In the genomic region with DNA sequence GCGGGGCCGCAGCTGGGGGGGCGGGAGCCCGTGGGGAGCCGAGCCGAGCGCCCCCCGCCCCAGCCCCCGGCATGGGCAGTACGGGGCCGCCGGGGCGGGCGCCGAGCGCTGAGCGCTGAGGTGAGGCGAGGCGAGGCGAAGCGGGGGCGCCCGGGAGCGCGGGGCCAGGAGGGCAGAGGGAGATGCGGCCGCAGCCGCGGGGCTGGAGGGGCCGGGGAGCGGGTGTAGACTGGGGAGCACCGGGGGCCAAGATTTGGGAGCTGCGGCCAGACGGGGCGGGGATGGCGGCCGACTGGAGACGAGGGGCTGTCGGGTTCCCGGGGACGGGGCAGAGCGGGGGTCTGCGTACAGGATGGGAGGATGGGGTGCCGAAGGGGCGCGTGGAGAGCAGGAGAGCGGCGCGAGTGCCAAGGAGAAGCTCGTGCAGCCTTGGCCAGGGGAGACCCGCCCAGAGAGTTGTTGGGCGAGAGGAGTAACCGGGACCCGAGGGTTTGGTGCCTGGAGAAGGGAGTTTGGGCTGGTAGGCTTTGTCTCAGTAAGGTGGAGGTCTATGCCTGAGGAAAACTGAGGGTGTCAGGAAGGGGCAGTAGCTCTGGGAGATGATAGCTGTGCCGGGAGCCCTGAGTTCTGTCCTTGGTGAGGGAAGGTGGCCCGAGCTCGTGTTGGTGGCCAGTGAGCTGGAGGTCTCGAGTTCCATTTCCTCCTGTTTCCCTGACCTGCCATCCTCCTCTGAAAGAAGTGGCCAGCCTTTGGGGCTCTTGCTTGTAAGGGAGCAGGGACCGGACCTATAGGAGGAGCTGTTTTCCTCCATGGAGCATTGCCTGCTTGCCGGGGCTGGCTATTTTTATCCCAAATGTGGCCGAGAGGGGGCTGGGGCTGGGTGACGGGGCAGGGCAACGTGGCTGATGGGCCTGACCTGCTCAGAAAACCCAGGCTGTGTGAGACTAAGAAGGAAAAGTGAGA, we compare ENCODE assay signal across 8 cellular contexts. TPM values are rescaled to one million over a fixed set of nuclear protein-coding genes. Genes with fewer than 3 reads are reported as not detected.
DNase-seq lines count a peak whose midpoint lies in the region; ATAC-seq and TF ChIP-seq lines count a peak whose summit lies in the region.

No MANE protein-coding gene starts in this region.

- no peaks in the 10 kb centered on the region for H3K9me3 Mint-ChIP-seq in activated T-cell treated with anti-CD3 and anti-CD28 coated beads, Interleukin-2, amount 50 U/mL, for 4 hours

- peak overlapping the region; percentile 76 for H2AFZ ChIP-seq in ACC112 (ENCODE audit: low read length, unreplicated experiment)

- peaks cover 2% of the 10 kb centered on the region for H3K36me3 Mint-ChIP-seq in activated T-cell treated with anti-CD3 and anti-CD28 coated beads, Interleukin-2, amount 50 U/mL, for 4 hours (ENCODE audit: insufficient read depth)

- peaks cover 46% of the 10 kb centered on the region for H3K4me1 Mint-ChIP-seq in activated T-cell treated with anti-CD3 and anti-CD28 coated beads, Interleukin-2, amount 50 U/mL, for 4 hours (ENCODE audit: low read depth)

- H3K79me2 ChIP-seq in ACC112 (ENCODE audit: control insufficient read depth, insufficient read depth, low read length, unreplicated experiment), result peaks cover 23% of the 10 kb centered on the region

- H3K4me1 ChIP-seq in ACC112 (ENCODE audit: control insufficient read depth, insufficient read depth, low read length, unreplicated experiment) (peaks cover 26% of the 10 kb centered on the region), muscle layer of duodenum (ENCODE audit: control insufficient read depth in 1 of 2, insufficient read depth in 2 of 2, low read length in 2 of 2) (peaks cover 18 to 35% of the 10 kb centered on the region in 2 donors), thymus (ENCODE audit: control insufficient read depth, insufficient read depth, low read length) (peaks cover 38% of the 10 kb centered on the region)

- H3K4me3 Mint-ChIP-seq in activated T-cell treated with anti-CD3 and anti-CD28 coated beads, Interleukin-2, amount 50 U/mL, for 4 hours, result peak overlapping the region; percentile 91

- H3K4me3 ChIP-seq in ACC112 (ENCODE audit: low read depth, low read length) (peak overlapping the region; percentile 92), GM06990 (replicated peaks; ENCODE audit: low read depth, low read length) (peak overlapping the region; percentile 86), fibroblast of mammary gland (ENCODE audit: control insufficient read depth, low read depth, low read length) (peak overlapping the region; percentile 72), muscle layer of duodenum (ENCODE audit: low read depth in 1 of 2, low read length in 2 of 2) (peak overlapping the region; percentile 81 to 92), thymus (ENCODE audit: low read length) (peak overlapping the region; percentile 88)

- DNase-seq in GM06990 (ENCODE audit: extremely low read depth, insufficient read length), result peak; percentile 41
- DNase-seq in NCI-H1930 (lab: John Stamatoyannopoulos, UW), result peak; percentile 47 to 65
- DNase-seq in activated T-cell treated with anti-CD3 and anti-CD28 coated beads, Interleukin-2, amount 50 U/mL, for 4 hours, result no peak
- DNase-seq in fibroblast of mammary gland (ENCODE audit: low read depth), result peak; percentile 88

- H3K9me3 ChIP-seq in muscle layer of duodenum (ENCODE audit: control insufficient read depth in 1 of 2, low read length in 2 of 2) (no peaks in the 10 kb centered on the region), thymus (ENCODE audit: control insufficient read depth) (no peaks in the 10 kb centered on the region)

- 1% methylated on average over 63 of the region's 63 CpGs for WGBS in thymus

- peak; percentile 12 to 16 for ATAC-seq in activated T-cell treated with anti-CD3 and anti-CD28 coated beads, Interleukin-2, amount 50 U/mL, for 4 hours
- ATAC-seq in GM21381 (IDR thresholded peaks at IDR 0.05; ENCODE audit: unreplicated experiment), result no peak

- H3K27ac ChIP-seq in ACC112 (ENCODE audit: low read depth, low read length), result peak overlapping the region; percentile 96
- peak overlapping the region; percentile 92 for H3K27ac ChIP-seq in muscle layer of duodenum (ENCODE audit: low read length)
- peak overlapping the region; percentile 75 for H3K27ac ChIP-seq in thymus (ENCODE audit: low read depth)

- no peaks in the 10 kb centered on the region; the same call in 1 of the 2 replicates for H3K36me3 ChIP-seq in ACC112 (ENCODE audit: insufficient read depth, low read length)
- 0 out of 2 replicates have a peak, but pooled peaks cover 2% of the 10 kb centered on the region for H3K36me3 ChIP-seq in GM06990 (ENCODE audit: control insufficient read depth, insufficient read depth, low read length)
- peaks cover 0 to 9% of the 10 kb centered on the region in 2 donors for H3K36me3 ChIP-seq in muscle layer of duodenum (ENCODE audit: control insufficient read depth in 1 of 2, insufficient read depth in 2 of 2, low read length in 2 of 2)
- no peaks in the 10 kb centered on the region for H3K36me3 ChIP-seq in thymus (ENCODE audit: control insufficient read depth, insufficient read depth)

- H3K27me3 ChIP-seq in ACC112 (ENCODE audit: insufficient read depth, low read length) (peaks cover 9% of the 10 kb centered on the region), GM06990 (replicated peaks; ENCODE audit: control insufficient read depth, insufficient read depth, low read length) (no peaks in the 10 kb centered on the region; the same call in 1 of the 2 replicates), muscle layer of duodenum (ENCODE audit: low read depth, low read length) (peaks cover 6% of the 10 kb centered on the region), thymus (ENCODE audit: control insufficient read depth, insufficient read depth) (no peaks in the 10 kb centered on the region)

- TF ChIP-seq CTCF in GM06990 (IDR thresholded peaks at IDR 0.05; ENCODE audit: insufficient read depth, low read length, poor library complexity, severe bottlenecking), result peak; percentile 33
- peak; percentile 64 for TF ChIP-seq CTCF in fibroblast of mammary gland (conservative IDR thresholded peaks at IDR 0.05; ENCODE audit: control insufficient read depth, insufficient read depth, low read depth, low read length)

- H3K27me3 Mint-ChIP-seq in activated T-cell treated with anti-CD3 and anti-CD28 coated beads, Interleukin-2, amount 50 U/mL, for 4 hours (ENCODE audit: low read depth), result peaks cover 3% of the 10 kb centered on the region

RNA-seq across cellular contexts. Expression of a gene that starts 0.5 kb away (rescaled TPM):
- total RNA-seq in activated T-cell treated with anti-CD3 and anti-CD28 coated beads, Interleukin-2, amount 50 U/mL, for 4 hours, result 10 to 100 TPM; 73.1 to 74.9 (median 73.4) TPM
- 15.5 TPM for polyA plus RNA-seq in thymus

RNA-seq across cellular contexts. Expression of a gene that starts 5.0 kb away (rescaled TPM):
- total RNA-seq in activated T-cell treated with anti-CD3 and anti-CD28 coated beads, Interleukin-2, amount 50 U/mL, for 4 hours, result not detected
- 0.09 TPM for polyA plus RNA-seq in thymus

RNA-seq across cellular contexts. Expression of a gene that starts 53.4 kb away (rescaled TPM):
- 100 to 1,000 TPM; 131 to 178 (median 157) TPM for total RNA-seq in activated T-cell treated with anti-CD3 and anti-CD28 coated beads, Interleukin-2, amount 50 U/mL, for 4 hours
- polyA plus RNA-seq in thymus, result 113 TPM
